Comparison of ENCODE assay signal across 15 cellular contexts in genomic region chrX:111005151-111005550, GRCh38.
A peak's percentile ranks its signal among the peaks of the same experiment; 100 is the strongest.
DNase-seq lines count a peak whose midpoint lies in the region; ATAC-seq and TF ChIP-seq lines count a peak whose summit lies in the region.
"Had no signal": no experiment of that assay in that cellular context is flagged by ENCODE, and none has a peak within 500 bp of the region (broad histone marks: within the 10 kb centered on the region; RNA-seq: fewer than 3 reads in every experiment).

No MANE protein-coding gene starts in this region.

- H3K9ac ChIP-seq in endodermal cell (ENCODE audit: extremely low read depth, low read length, poor library complexity, severe bottlenecking) (no peak overlapping the region), neural progenitor cell (no peak overlapping the region)
- H3K9ac ChIP-seq: BLaER1 treated with 17β-estradiol and CSF1 and Interleukin-3, amounts not matched to agents 10 nM and 100 nM; GM23248 had no signal

- 71 to 80% methylated on average over 1 to 4 of the region's 4 CpGs for WGBS in endodermal cell (ENCODE audit: insufficient coverage in 1 of 2, insufficient read length in 1 of 2), 2 experiments

- no peak overlapping the region for H3K27ac ChIP-seq in GM23338 (ENCODE audit: low read depth)
- peak overlapping the region; percentile 78 for H3K27ac ChIP-seq in endodermal cell (ENCODE audit: low read depth, low read length)
- H3K27ac ChIP-seq in neural progenitor cell = peak overlapping the region; percentile 53
- H3K27ac ChIP-seq: BLaER1 treated with 17β-estradiol and CSF1 and Interleukin-3, amounts not matched to agents 10 nM and 100 nM; GM23248 had no signal

- no peaks in the 10 kb centered on the region for H3K9me3 ChIP-seq in endodermal cell (ENCODE audit: control insufficient read depth, low read length)
- H3K9me3 ChIP-seq in neural progenitor cell (ENCODE audit: low read depth) = no peaks in the 10 kb centered on the region
- H3K9me3 ChIP-seq: BLaER1 treated with 17β-estradiol and CSF1 and Interleukin-3, amounts not matched to agents 10 nM and 100 nM had no signal

- intact Hi-C loops in posterior vena cava (cut with DNase I) = no loop called here

- no peaks in the 10 kb centered on the region for H4K20me1 ChIP-seq in GM23338 (replicated peaks; ENCODE audit: insufficient read depth)
- no peaks in the 10 kb centered on the region for H4K20me1 ChIP-seq in neural progenitor cell (ENCODE audit: low read depth)

- no peaks in the 10 kb centered on the region for H3K9me2 ChIP-seq in GM23338 (ENCODE audit: insufficient read depth)

- no peak overlapping the region for H3K4me3 Mint-ChIP-seq in GM23338
- no peak overlapping the region for H3K4me3 Mint-ChIP-seq in endodermal cell
- H3K4me3 Mint-ChIP-seq in neural progenitor cell = no peak overlapping the region
- H3K4me3 Mint-ChIP-seq: B cell; CD8-positive, alpha-beta T cell had no signal

- no peak overlapping the region for H3K27ac Mint-ChIP-seq in GM23338
- no peak overlapping the region for H3K27ac Mint-ChIP-seq in endodermal cell
- peak overlapping the region; percentile 65 for H3K27ac Mint-ChIP-seq in neural progenitor cell
- H3K27ac Mint-ChIP-seq: B cell; CD8-positive, alpha-beta T cell had no signal

- H3K36me3 Mint-ChIP-seq in GM23338 (ENCODE audit: low read depth) = no peaks in the 10 kb centered on the region
- H3K36me3 Mint-ChIP-seq in endodermal cell (ENCODE audit: low read depth) = no peaks in the 10 kb centered on the region
- peaks cover 5% of the 10 kb centered on the region for H3K36me3 Mint-ChIP-seq in neural progenitor cell
- H3K36me3 Mint-ChIP-seq: CD8-positive, alpha-beta T cell had no signal

- H3K4me1 Mint-ChIP-seq in GM23338 (peaks cover 25% of the 10 kb centered on the region), endodermal cell (peaks cover 4% of the 10 kb centered on the region), neural progenitor cell (peaks cover 40% of the 10 kb centered on the region)
- H3K4me1 Mint-ChIP-seq: B cell had no signal

- H3F3A ChIP-seq in GM23338 (replicated peaks; ENCODE audit: low read depth) = no peaks in the 10 kb centered on the region
- H3F3A ChIP-seq in neural progenitor cell (ENCODE audit: low read depth) = peaks cover 11% of the 10 kb centered on the region

- H3K9me3 Mint-ChIP-seq in GM23338 (no peaks in the 10 kb centered on the region), endodermal cell (no peaks in the 10 kb centered on the region), neural progenitor cell (no peaks in the 10 kb centered on the region)
- H3K9me3 Mint-ChIP-seq: CD8-positive, alpha-beta T cell had no signal

- DNase-seq in ELF-1 (ENCODE audit: low read depth, low spot score) (peak; percentile 58), GM23338 (ENCODE audit: low spot score) (peak; percentile 3), endodermal cell (no peak), neural progenitor cell (ENCODE audit: low spot score) (peak; percentile 51), NCI-H524 (lab: John Stamatoyannopoulos, UW) (no peak), NCI-H2107 (lab: John Stamatoyannopoulos, UW) (no peak), posterior vena cava (ENCODE audit: low spot score) (no peak)
- no peak for DNase-seq in effector CD4-positive, alpha-beta T cell
- DNase-seq: Calu3; CD8-positive, alpha-beta T cell; DMS79 treated with DMSO at 0.1 percent for 48 hours; GM23248; H7 had no signal

- no peaks in the 10 kb centered on the region for H3K36me3 ChIP-seq in GM23338 (ENCODE audit: insufficient read depth)
- no peaks in the 10 kb centered on the region for H3K36me3 ChIP-seq in endodermal cell (ENCODE audit: control insufficient read depth, insufficient read depth, low read length)
- H3K36me3 ChIP-seq in neural progenitor cell = no peaks in the 10 kb centered on the region
- H3K36me3 ChIP-seq: BLaER1 treated with 17β-estradiol and CSF1 and Interleukin-3, amounts not matched to agents 10 nM and 100 nM had no signal

- no peak for TF ChIP-seq CTCF in GM23338 (conservative IDR thresholded peaks at IDR 0.05; ENCODE audit: low read depth in 2 of 2)
- TF ChIP-seq CTCF in endodermal cell (conservative IDR thresholded peaks at IDR 0.05) = no peak
- TF ChIP-seq CTCF in neural progenitor cell (IDR thresholded peaks at IDR 0.05) = no peak

- no peaks in the 10 kb centered on the region for H3K27me3 ChIP-seq in GM23338 (ENCODE audit: insufficient read depth)
- H3K27me3 ChIP-seq in endodermal cell (ENCODE audit: control insufficient read depth, insufficient read depth, low read length, poor library complexity, severe bottlenecking) = no peaks in the 10 kb centered on the region
- no peaks in the 10 kb centered on the region for H3K27me3 ChIP-seq in neural progenitor cell

- no peak; the same call in 1 of the 3 replicates for ATAC-seq in GM23338
- ATAC-seq: CD8-positive, alpha-beta T cell had no signal

- no peak overlapping the region for H3K4me2 ChIP-seq in GM23338
- H3K4me2 ChIP-seq in neural progenitor cell = peak overlapping the region; percentile 46
- H3K4me2 ChIP-seq: BLaER1 treated with 17β-estradiol and CSF1 and Interleukin-3, amounts not matched to agents 10 nM and 100 nM had no signal

- H3K79me2 ChIP-seq in GM23338 (replicated peaks; ENCODE audit: insufficient read depth) (no peaks in the 10 kb centered on the region), neural progenitor cell (ENCODE audit: low read depth) (no peaks in the 10 kb centered on the region)

- H3K4me1 ChIP-seq in GM23338 (ENCODE audit: insufficient read depth) = peaks cover 6% of the 10 kb centered on the region; the same call in 1 of the 2 replicates
- no peaks in the 10 kb centered on the region for H3K4me1 ChIP-seq in endodermal cell (ENCODE audit: control insufficient read depth, insufficient read depth, low read length)
- H3K4me1 ChIP-seq in neural progenitor cell = peaks cover 35% of the 10 kb centered on the region
- H3K4me1 ChIP-seq: BLaER1 treated with 17β-estradiol and CSF1 and Interleukin-3, amounts not matched to agents 10 nM and 100 nM had no signal

- H2AFZ ChIP-seq in GM23338 (no peak overlapping the region), neural progenitor cell (replicated peaks) (no peak overlapping the region)
- H2AFZ ChIP-seq: GM23248 had no signal

- H3K27me3 Mint-ChIP-seq in GM23338 (ENCODE audit: insufficient read depth, low read depth, poor library complexity) = peaks cover 2% of the 10 kb centered on the region
- H3K27me3 Mint-ChIP-seq in endodermal cell (ENCODE audit: insufficient read depth) = peaks cover 16% of the 10 kb centered on the region
- H3K27me3 Mint-ChIP-seq in neural progenitor cell (ENCODE audit: insufficient read depth, low read depth) = peaks cover 5% of the 10 kb centered on the region
- H3K27me3 Mint-ChIP-seq: B cell had no signal

- H3K4me3 ChIP-seq in GM23338 = no peak overlapping the region
- H3K4me3 ChIP-seq in endodermal cell (ENCODE audit: low read length) = no peak overlapping the region
- no peak overlapping the region for H3K4me3 ChIP-seq in neural progenitor cell
- H3K4me3 ChIP-seq: BLaER1 treated with 17β-estradiol and CSF1 and Interleukin-3, amounts not matched to agents 10 nM and 100 nM; GM23248 had no signal

TF ChIP-seq in GM23338, 12 proteins besides CTCF, POLR2A, EP300 and RAD21 (continues in another document):
- TF ChIP-seq EZH2phosphoT487 (IDR thresholded peaks at IDR 0.05; ENCODE audit: unreplicated experiment) (no peak), STAT1 (IDR thresholded peaks at IDR 0.05; ENCODE audit: unreplicated experiment) (no peak)

Comparison
In these comparisons a context has a peak if more than half of its experiments do, and no peak if none do; other contexts are left out.
1. DNase-seq: peak in ELF-1 (single experiment), GM23338 (single experiment) and neural progenitor cell (single experiment); none in endodermal cell (single experiment), NCI-H524 (0 of 2), effector CD4-positive, alpha-beta T cell (single experiment), NCI-H2107 (single experiment) and posterior vena cava (single experiment).